16 cellular contexts compared by ENCODE assay signal in the genomic region with DNA sequence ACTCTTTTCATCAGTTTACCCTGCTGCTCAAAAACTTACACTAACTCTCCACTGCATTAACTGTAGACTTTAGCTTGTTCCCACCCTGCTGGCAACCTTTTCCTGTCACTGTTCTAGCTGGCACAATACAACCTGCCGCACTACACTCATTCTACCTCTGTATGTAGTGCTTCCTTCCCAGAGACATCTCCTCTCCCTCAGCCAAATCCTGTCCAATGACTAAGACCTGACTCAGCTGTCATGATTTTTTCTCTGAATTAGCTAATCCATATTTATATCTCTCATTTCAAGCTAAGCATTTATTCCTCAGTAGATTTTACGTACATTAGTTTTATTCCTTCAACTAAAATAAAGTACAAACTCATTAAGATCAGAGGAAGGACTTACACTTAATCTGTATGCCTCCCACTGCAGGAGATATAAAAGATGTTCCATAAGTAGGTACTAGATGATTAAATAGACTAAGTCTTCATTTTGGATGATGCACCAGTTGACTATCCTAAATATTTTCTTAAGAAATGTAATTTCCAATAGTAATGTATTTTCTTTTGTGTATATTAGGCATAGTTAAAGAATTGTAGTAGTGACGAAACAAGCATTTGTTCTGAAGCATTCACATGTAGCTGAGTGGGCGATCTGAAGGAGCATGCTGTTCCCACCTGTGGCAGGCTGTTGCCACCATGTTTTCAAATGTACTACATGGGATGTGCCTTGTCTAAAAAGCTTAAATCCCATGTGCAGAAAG.
DNase-seq lines count a peak whose midpoint lies in the region; ATAC-seq and TF ChIP-seq lines count a peak whose summit lies in the region.
"Had no signal": no experiment of that assay in that cellular context is flagged by ENCODE, and none has a peak within 500 bp of the region (broad histone marks: within the 10 kb centered on the region; RNA-seq: fewer than 3 reads in every experiment).

No MANE protein-coding gene starts in this region.

- POLR2A ChIA-PET in RWPE1 (lab: Yijun Ruan, JAX; ENCODE audit: low non-redundant PET) = no interaction called here
- POLR2A ChIA-PET in activated CD4-positive, alpha-beta memory T cell treated with anti-CD3 and anti-CD28 coated beads for 36 hours (lab: Charles Lee) = no interaction called here

- intact Hi-C loops in activated CD4-positive, alpha-beta memory T cell treated with anti-CD3 and anti-CD28 coated beads for 36 hours (cut with micrococcal nuclease) = no loop called here

- H3K27ac ChIP-seq in RWPE1 = no peak overlapping the region
- H3K27ac ChIP-seq: gastrocnemius medialis, parathyroid adenoma, sigmoid colon had no signal

- peak; percentile 30 for DNase-seq in ACHN
- DNase-seq in HCEC 1CT = peak; percentile 83
- peak; percentile 46 for DNase-seq in RWPE1 (ENCODE audit: low spot score)
- peak; percentile 9 for DNase-seq in fibroblast of the aortic adventitia (ENCODE audit: low read depth)
- DNase-seq in activated CD4-positive, alpha-beta memory T cell treated with anti-CD3 and anti-CD28 coated beads for 36 hours = no peak
- no peak for DNase-seq in activated gamma-delta T cell (lab: John Stamatoyannopoulos, UW)
- DNase-seq: activated B cell treated with CpG ODN at 0.5 μM for 24 hours; gastrocnemius medialis; SHP77; sigmoid colon; stimulated activated CD4-positive, alpha-beta T cell treated with anti-CD3 and anti-CD28 coated beads, Interleukin-4, amount 100 ng/mL, for 1 hour had no signal

- CTCF ChIA-PET in RWPE1 (lab: Yijun Ruan, JAX) = interaction anchor here (0.6 kb wide), 2 partner anchors 184 to 270 kb away, joined by 3 read pairs; no protein-coding TSS in a partner anchor
- CTCF ChIA-PET in activated CD4-positive, alpha-beta memory T cell treated with anti-CD3 and anti-CD28 coated beads for 36 hours (lab: Charles Lee) = interaction anchor here (1.0 to 1.6 kb wide), 4 partner anchors 8 to 783 kb away, joined by 3 to 9 read pairs (median 3); no protein-coding TSS in a partner anchor

- in situ Hi-C loops in ACHN (cut with HindIII; ENCODE audit: low pct_ligation_motif_present, low pct_unique_long_range_greater_than_20kb, low sequenced_read_pairs) = no loop called here

- H3K36me3 Mint-ChIP-seq in activated CD4-positive, alpha-beta memory T cell treated with anti-CD3 and anti-CD28 coated beads for 36 hours = no peaks in the 10 kb centered on the region

- H3K4me1 Mint-ChIP-seq in activated CD4-positive, alpha-beta memory T cell treated with anti-CD3 and anti-CD28 coated beads for 36 hours (ENCODE audit: low read depth) = no peaks in the 10 kb centered on the region

- peaks cover 5% of the 10 kb centered on the region for H3K27me3 Mint-ChIP-seq in activated CD4-positive, alpha-beta memory T cell treated with anti-CD3 and anti-CD28 coated beads for 36 hours
- H3K27me3 Mint-ChIP-seq: activated B cell treated with CpG ODN at 0.5 μM for 24 hours had no signal

- no peak overlapping the region for H3K4me3 Mint-ChIP-seq in activated CD4-positive, alpha-beta memory T cell treated with anti-CD3 and anti-CD28 coated beads for 36 hours
- H3K4me3 Mint-ChIP-seq: activated B cell treated with CpG ODN at 0.5 μM for 24 hours; T-helper 1 cell treated with Interleukin-12 subunit alpha and Interleukin-12 subunit beta and Interleukin-4 antibody, amounts not matched to agents 30 μg/mL and 1 μg/mL, for 36 hours had no signal

- no peaks in the 10 kb centered on the region for H3K9me3 Mint-ChIP-seq in activated CD4-positive, alpha-beta memory T cell treated with anti-CD3 and anti-CD28 coated beads for 36 hours
- H3K9me3 Mint-ChIP-seq: activated B cell treated with CpG ODN at 0.5 μM for 24 hours; activated T-helper 2 cell treated with anti-CD3 and anti-CD28 coated beads, Interferon-gamma antibody, Interleukin-2, Interleukin-4, amounts not matched to agents 10 μg/mL and 5 μg/mL and 100 μg/mL, durations not matched to agents 14 hours and 24 hours and 36 hours; T-helper 1 cell treated with Interleukin-12 subunit alpha and Interleukin-12 subunit beta and Interleukin-4 antibody, amounts not matched to agents 30 μg/mL and 1 μg/mL, for 36 hours had no signal

- H3K27ac Mint-ChIP-seq in activated CD4-positive, alpha-beta memory T cell treated with anti-CD3 and anti-CD28 coated beads for 36 hours = no peak overlapping the region
- H3K27ac Mint-ChIP-seq: activated B cell treated with CpG ODN at 0.5 μM for 24 hours; activated T-helper 2 cell treated with anti-CD3 and anti-CD28 coated beads, Interferon-gamma antibody, Interleukin-2, Interleukin-4, amounts not matched to agents 10 μg/mL and 5 μg/mL and 100 μg/mL, durations not matched to agents 14 hours and 24 hours and 36 hours; T-helper 1 cell treated with Interleukin-12 subunit alpha and Interleukin-12 subunit beta and Interleukin-4 antibody, amounts not matched to agents 30 μg/mL and 1 μg/mL, for 36 hours had no signal

- TF ChIP-seq CTCF in RWPE1 (conservative IDR thresholded peaks at IDR 0.05; ENCODE audit: low read depth) (no peak), fibroblast of the aortic adventitia (IDR thresholded peaks at IDR 0.05; ENCODE audit: insufficient read depth, low read length) (no peak)

- H3K4me3 ChIP-seq in fibroblast of the aortic adventitia (ENCODE audit: low read depth, low read length) = no peak overlapping the region
- H3K4me3 ChIP-seq: gastrocnemius medialis, sigmoid colon had no signal

- no peak for ATAC-seq in HG03175 (IDR thresholded peaks at IDR 0.05; ENCODE audit: unreplicated experiment)
- ATAC-seq in GM21786 (IDR thresholded peaks at IDR 0.05; ENCODE audit: unreplicated experiment) = no peak
- ATAC-seq: gastrocnemius medialis had no signal

Comparison
In these comparisons a context has a peak if more than half of its experiments do, and no peak if none do; other contexts are left out.
1. DNase-seq: peak in ACHN (single experiment), HCEC 1CT (single experiment), RWPE1 (single experiment) and fibroblast of the aortic adventitia (single experiment); none in activated CD4-positive, alpha-beta memory T cell treated with anti-CD3 and anti-CD28 coated beads for 36 hours (single experiment) and activated gamma-delta T cell (single experiment).